In genomic region chr17:73357318-73357717, GRCh38 we compare ENCODE assay signal across 14 cellular contexts. TPM values are rescaled to one million over a fixed set of nuclear protein-coding genes. Genes with fewer than 3 reads are reported as not detected.
DNase-seq lines count a peak whose midpoint lies in the region; ATAC-seq and TF ChIP-seq lines count a peak whose summit lies in the region.
"Had no signal": no experiment of that assay in that cellular context is flagged by ENCODE, and none has a peak within 500 bp of the region (broad histone marks: within the 10 kb centered on the region; RNA-seq: fewer than 3 reads in every experiment).

No MANE protein-coding gene starts in this region.

- H3K27ac ChIP-seq in cingulate gyrus (ENCODE audit: low read depth, low read length) = peak overlapping the region; percentile 29
- H3K27ac ChIP-seq in right cardiac atrium (ENCODE audit: low read length) = no peak overlapping the region
- peak overlapping the region; percentile 85 for H3K27ac ChIP-seq in rectal smooth muscle tissue (ENCODE audit: low read depth, low read length)
- H3K27ac ChIP-seq: BLaER1 treated with 17β-estradiol and CSF1 and Interleukin-3, amounts not matched to agents 10 nM and 100 nM; GM23248 had no signal

- CTCF ChIA-PET in activated naive CD4-positive, alpha-beta T cell treated with anti-CD3 and anti-CD28 coated beads for 36 hours (lab: Charles Lee) = interaction anchor here (1.0 to 1.4 kb wide), 3 partner anchors 13 to 632 kb away, joined by 3 to 5 read pairs (median 3); no protein-coding TSS in a partner anchor

- H3K4me1 ChIP-seq in right cardiac atrium (ENCODE audit: control insufficient read depth, insufficient read depth, low read length) = peaks cover 7% of the 10 kb centered on the region
- H3K4me1 ChIP-seq in rectal smooth muscle tissue (ENCODE audit: control insufficient read depth, insufficient read depth, low read length) = peaks cover 30% of the 10 kb centered on the region

- no peaks in the 10 kb centered on the region for H3K36me3 ChIP-seq in rectal smooth muscle tissue (ENCODE audit: control insufficient read depth, insufficient read depth, low read length)

- intact Hi-C loops in right cardiac atrium (cut with DNase I) = no loop called here
- intact Hi-C loops in activated naive CD4-positive, alpha-beta T cell treated with anti-CD3 and anti-CD28 coated beads for 36 hours (cut with micrococcal nuclease) = no loop called here

- no peaks in the 10 kb centered on the region for H3K9me3 ChIP-seq in right cardiac atrium (ENCODE audit: control insufficient read depth, low read length)
- H3K9me3 ChIP-seq: BLaER1 treated with 17β-estradiol and CSF1 and Interleukin-3, amounts not matched to agents 10 nM and 100 nM had no signal

- H3K4me3 ChIP-seq in right cardiac atrium (ENCODE audit: low read length) = no peak overlapping the region
- no peak overlapping the region for H3K4me3 ChIP-seq in rectal smooth muscle tissue (ENCODE audit: low read length)
- H3K4me3 ChIP-seq: BLaER1 treated with 17β-estradiol and CSF1 and Interleukin-3, amounts not matched to agents 10 nM and 100 nM; GM23248 had no signal

- ATAC-seq in SK-N-SH treated with all-trans-retinoic acid at 6 μM for 48 hours (peak; percentile 79), right cardiac atrium (peak in 1 of 2 donors; percentile 32)

- no peak overlapping the region for H3K27ac Mint-ChIP-seq in activated naive CD4-positive, alpha-beta T cell treated with anti-CD3 and anti-CD28 coated beads for 36 hours

- H3K27me3 ChIP-seq in right cardiac atrium (ENCODE audit: control insufficient read depth, insufficient read depth) (no peaks in the 10 kb centered on the region), rectal smooth muscle tissue (ENCODE audit: control insufficient read depth, insufficient read depth, low read length) (no peaks in the 10 kb centered on the region)
- H3K27me3 ChIP-seq: BLaER1 treated with 17β-estradiol and CSF1 and Interleukin-3, amounts not matched to agents 10 nM and 100 nM had no signal

- H3K9me3 Mint-ChIP-seq in activated naive CD4-positive, alpha-beta T cell treated with anti-CD3 and anti-CD28 coated beads for 36 hours = no peaks in the 10 kb centered on the region

- no peak overlapping the region for H3K9ac ChIP-seq in rectal smooth muscle tissue (ENCODE audit: low read length)
- H3K9ac ChIP-seq: BLaER1 treated with 17β-estradiol and CSF1 and Interleukin-3, amounts not matched to agents 10 nM and 100 nM; GM23248 had no signal

- no peaks in the 10 kb centered on the region for H3K36me3 Mint-ChIP-seq in activated naive CD4-positive, alpha-beta T cell treated with anti-CD3 and anti-CD28 coated beads for 36 hours (ENCODE audit: low read depth)

- no peaks in the 10 kb centered on the region for H3K4me1 Mint-ChIP-seq in activated naive CD4-positive, alpha-beta T cell treated with anti-CD3 and anti-CD28 coated beads for 36 hours (ENCODE audit: low read depth)

- H3K27me3 Mint-ChIP-seq in activated naive CD4-positive, alpha-beta T cell treated with anti-CD3 and anti-CD28 coated beads for 36 hours (ENCODE audit: low read depth) = no peaks in the 10 kb centered on the region

- WGBS in right cardiac atrium = 79% methylated on average over 9 of the region's 9 CpGs

- peak in 2 of 3 donors; percentile 27 to 55 for DNase-seq in right cardiac atrium
- DNase-seq in activated naive CD4-positive, alpha-beta T cell treated with anti-CD3 and anti-CD28 coated beads for 36 hours = no peak
- no peak for DNase-seq in NCI-H510A treated with DMSO at 0.1 percent for 48 hours (lab: John Stamatoyannopoulos, UW)
- no peak for DNase-seq in NCI-H345 (lab: John Stamatoyannopoulos, UW)
- DNase-seq: DMS153, GM23248, MV-4-11, NCI-H1436, NCI-H2081 treated with DMSO at 0.1 percent for 48 hours, NCI-H226 had no signal

- no peak overlapping the region for H3K4me3 Mint-ChIP-seq in activated naive CD4-positive, alpha-beta T cell treated with anti-CD3 and anti-CD28 coated beads for 36 hours

TF ChIP-seq in SK-N-SH treated with all-trans-retinoic acid at 6 μM for 48 hours, 23 proteins besides CTCF, POLR2A, EP300 and RAD21 (continues in another document):
- TF ChIP-seq SNAI2 (CRISPR knock-in tag; IDR thresholded peaks at IDR 0.05) (no peak; the same call in 1 of the 2 replicates), CSDC2 (CRISPR knock-in tag; IDR thresholded peaks at IDR 0.05) (no peak), ZFP30 (CRISPR knock-in tag; IDR thresholded peaks at IDR 0.05) (no peak), ESRRG (CRISPR knock-in tag; IDR thresholded peaks at IDR 0.05) (no peak), ZC3H10 (CRISPR knock-in tag; IDR thresholded peaks at IDR 0.05) (no peak), TOX (CRISPR knock-in tag; IDR thresholded peaks at IDR 0.05; ENCODE audit: borderline replicate concordance) (no peak), ISL1 (CRISPR knock-in tag; IDR thresholded peaks at IDR 0.05) (peak; percentile 47; the same call in 1 of the 2 replicates), CREB5 (CRISPR knock-in tag; IDR thresholded peaks at IDR 0.05; ENCODE audit: low read depth) (no peak), ZFP3 (CRISPR knock-in tag; IDR thresholded peaks at IDR 0.05) (no peak), OSR1 (CRISPR knock-in tag; IDR thresholded peaks at IDR 0.05) (no peak), TSHZ2 (CRISPR knock-in tag; IDR thresholded peaks at IDR 0.05) (peak; percentile 99), RARB (CRISPR knock-in tag; IDR thresholded peaks at IDR 0.05) (no peak), PATZ1 (CRISPR knock-in tag; IDR thresholded peaks at IDR 0.05; ENCODE audit: borderline replicate concordance) (peak; percentile 78), PPARA (CRISPR knock-in tag; IDR thresholded peaks at IDR 0.05; ENCODE audit: borderline replicate concordance) (no peak), ZNF8 (CRISPR knock-in tag; IDR thresholded peaks at IDR 0.05) (no peak), TCF4 (CRISPR knock-in tag; IDR thresholded peaks at IDR 0.05; ENCODE audit: borderline replicate concordance) (peak; percentile 96)

RNA-seq across cellular contexts. Expression of gene CDC42EP4, which starts 45.5 kb away (rescaled TPM):
- 10 to 100 TPM; 28.1 to 47.1 (median 38.4) TPM for total RNA-seq in right cardiac atrium
- 31.9 TPM for polyA plus RNA-seq in right cardiac atrium
- total RNA-seq in activated naive CD4-positive, alpha-beta T cell treated with anti-CD3 and anti-CD28 coated beads for 36 hours = 1 to 10 TPM; 1.7 to 2.1 TPM

Comparison
In these comparisons a context has a peak if more than half of its experiments do, and no peak if none do; other contexts are left out.
1. DNase-seq: peak in right cardiac atrium (2 of 3); none in activated naive CD4-positive, alpha-beta T cell treated with anti-CD3 and anti-CD28 coated beads for 36 hours (single experiment), NCI-H510A treated with DMSO at 0.1 percent for 48 hours (single experiment) and NCI-H345 (single experiment).
2. RNA of gene CDC42EP4, which starts 45.5 kb away (total RNA-seq): 28.1 to 47.1 TPM in right cardiac atrium; 1.7 to 2.1 TPM in activated naive CD4-positive, alpha-beta T cell treated with anti-CD3 and anti-CD28 coated beads for 36 hours; every median in the first group is over 4 times any median in the second.